In the genomic region with DNA sequence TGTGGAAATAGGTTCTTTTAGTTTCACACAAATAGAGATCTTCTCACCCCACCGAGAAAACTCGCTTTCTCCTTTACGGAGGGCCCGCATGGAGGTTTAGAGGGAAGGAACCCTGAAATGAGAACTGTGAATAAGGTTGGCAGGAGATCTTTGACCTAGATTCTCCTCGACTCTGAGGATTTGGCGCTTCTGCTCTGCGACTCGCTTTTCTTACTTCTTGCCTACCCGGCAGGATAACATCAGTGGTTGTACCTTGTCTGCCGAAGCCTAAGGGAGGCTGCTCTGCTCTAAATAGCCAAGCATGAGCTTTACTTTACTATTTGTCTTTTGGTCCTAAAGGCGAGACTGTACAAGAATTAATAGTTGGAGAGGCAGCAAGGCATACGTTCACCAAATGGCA, we compare ENCODE assay signal across 28 cellular contexts.
"Had no signal": no experiment of that assay in that cellular context is flagged by ENCODE, and none has a peak within 500 bp of the region (broad histone marks: within the 10 kb centered on the region; RNA-seq: fewer than 3 reads in every experiment).

No MANE protein-coding gene starts in this region.

- ATAC-seq: HepG2, Right ventricle myocardium inferior, T-cell had no signal

- H3K9me3 ChIP-seq: MG63, Peyer's patch, SJSA1 had no signal

- H3K27ac ChIP-seq: PC-9, Peyer's patch, SJSA1, SK-N-MC had no signal

- DNase-seq: IMR-90, Karpas-422, KG1, MG63, NCI-H1092, NCI-H1105 treated with DMSO at 0.1 percent for 48 hours, NCI-H1417 treated with DMSO at 0.1 percent for 48 hours, NCI-H146, NCI-H1694 treated with DMSO at 0.1 percent for 48 hours, NCI-H1930, NCI-H2081, NCI-H2107, NCI-H226, NCI-H446, NCI-H510A, NCI-H524 treated with DMSO at 0.1 percent for 48 hours, NCI-H69, NCI-H774, OCI-M1, PC-9, Peyer's patch, SHP77 treated with DMSO at 0.1 percent for 48 hours, SW 1271, T-cell had no signal

- H3K27me3 ChIP-seq: MG63, Peyer's patch, SJSA1 had no signal

- H3K36me3 ChIP-seq: MG63, Peyer's patch, SJSA1 had no signal

- H2AFZ ChIP-seq: PC-9 had no signal

- H3K4me2 ChIP-seq: PC-9 had no signal

- H3K4me1 ChIP-seq: Peyer's patch, SJSA1 had no signal

- H3K4me3 ChIP-seq: MG63, PC-9, Peyer's patch, SJSA1, SK-N-MC had no signal
